16 cellular contexts compared by ENCODE assay signal in genomic region chr10:70227548-70228320, GRCh38. TPM values are rescaled to one million over a fixed set of nuclear protein-coding genes. Genes with fewer than 3 reads are reported as not detected.
DNase-seq lines count a peak whose midpoint lies in the region; ATAC-seq, FAIRE-seq and TF ChIP-seq lines count a peak whose summit lies in the region.
"Had no signal": no experiment of that assay in that cellular context is flagged by ENCODE, and none has a peak within 500 bp of the region (broad histone marks: within the 10 kb centered on the region; RNA-seq: fewer than 3 reads in every experiment).

No MANE protein-coding gene starts in this region.

- no peak overlapping the region for H3K4me3 ChIP-seq in LNCaP clone FGC (ENCODE audit: low read depth, low read length)
- H3K4me3 ChIP-seq in bronchial epithelial cell (ENCODE audit: low read depth, low read length), result no peak overlapping the region

- DNase-seq in LNCaP clone FGC (ENCODE audit: low read depth) (peak; percentile 6), bronchial epithelial cell (ENCODE audit: low read depth) (peak; percentile 45), left kidney (ENCODE audit: low read depth, low spot score) (peak; percentile 31), superior temporal gyrus (ENCODE audit: extremely low spot score) (peak; percentile 27), DMS53 treated with DMSO at 0.1 percent for 48 hours (lab: John Stamatoyannopoulos, UW; ENCODE audit: unreplicated experiment) (no peak), AG08396 (ENCODE audit: low spot score) (no peak)
- DNase-seq: activated CD8-positive, alpha-beta T cell treated with anti-CD3 and anti-CD28 coated beads for 36 hours; activated naive CD4-positive, alpha-beta T cell treated with anti-CD3 and anti-CD28 coated beads for 36 hours; CD4-positive, alpha-beta T cell; NCI-H446; stimulated activated naive B cell treated with anti-CD40 and anti-IgM and Interleukin-4, amounts not matched to agents 10 μg/mL and 1 μg/mL and 100 μg/mL, for 72 hours had no signal

- no peaks in the 10 kb centered on the region for H3K27me3 ChIP-seq in bronchial epithelial cell (ENCODE audit: control insufficient read depth, insufficient read depth, low read length)

- TF ChIP-seq CTCF in LNCaP clone FGC (IDR thresholded peaks at IDR 0.05; ENCODE audit: control insufficient read depth, extremely low read depth, insufficient read depth) (no peak), bronchial epithelial cell (IDR thresholded peaks at IDR 0.05; ENCODE audit: insufficient read depth, low read length, severe bottlenecking) (no peak)

- peaks cover 6% of the 10 kb centered on the region for H3K36me3 ChIP-seq in bronchial epithelial cell (ENCODE audit: control insufficient read depth, insufficient read depth, low read length)

- no peak for FAIRE-seq in bronchial epithelial cell (lab: Jason Lieb, UNC)

- ATAC-seq in HG03025 (IDR thresholded peaks at IDR 0.05; ENCODE audit: low FRiP score, unreplicated experiment) (no peak), GM18498 (IDR thresholded peaks at IDR 0.05; ENCODE audit: unreplicated experiment) (no peak)
- ATAC-seq: activated CD8-positive, alpha-beta T cell treated with anti-CD3 and anti-CD28 coated beads for 36 hours; stimulated activated naive B cell treated with anti-CD40 and anti-IgM and Interleukin-4, amounts not matched to agents 10 μg/mL and 1 μg/mL and 100 μg/mL, for 72 hours had no signal

RNA-seq across cellular contexts. Expression of gene PPA1, which starts 5.5 kb away (rescaled TPM):
- total RNA-seq in bronchial epithelial cell, result 196 and 350 TPM in 2 replicates

RNA-seq across cellular contexts. Expression of gene NPFFR1, which starts 56.1 kb away (rescaled TPM):
- total RNA-seq in bronchial epithelial cell, result under 0.01 TPM in 1 of 2 replicates, not detected in the other
- total RNA-seq: activated CD8-positive, alpha-beta T cell treated with anti-CD3 and anti-CD28 coated beads for 36 hours; activated naive CD4-positive, alpha-beta T cell treated with anti-CD3 and anti-CD28 coated beads for 36 hours; lung microvascular endothelial cell; osteoblast; RPMI7951 had no signal

RNA-seq across cellular contexts. Expression of gene SAR1A, which starts 57.4 kb away (rescaled TPM):
- total RNA-seq in bronchial epithelial cell, result 129 and 143 TPM in 2 replicates

Comparison
In these comparisons a context has a peak if more than half of its experiments do, and no peak if none do; other contexts are left out.
1. DNase-seq: peak in LNCaP clone FGC (single experiment), bronchial epithelial cell (single experiment), left kidney (single experiment) and superior temporal gyrus (single experiment); none in DMS53 treated with DMSO at 0.1 percent for 48 hours (single experiment) and AG08396 (single experiment).